In the genomic region with DNA sequence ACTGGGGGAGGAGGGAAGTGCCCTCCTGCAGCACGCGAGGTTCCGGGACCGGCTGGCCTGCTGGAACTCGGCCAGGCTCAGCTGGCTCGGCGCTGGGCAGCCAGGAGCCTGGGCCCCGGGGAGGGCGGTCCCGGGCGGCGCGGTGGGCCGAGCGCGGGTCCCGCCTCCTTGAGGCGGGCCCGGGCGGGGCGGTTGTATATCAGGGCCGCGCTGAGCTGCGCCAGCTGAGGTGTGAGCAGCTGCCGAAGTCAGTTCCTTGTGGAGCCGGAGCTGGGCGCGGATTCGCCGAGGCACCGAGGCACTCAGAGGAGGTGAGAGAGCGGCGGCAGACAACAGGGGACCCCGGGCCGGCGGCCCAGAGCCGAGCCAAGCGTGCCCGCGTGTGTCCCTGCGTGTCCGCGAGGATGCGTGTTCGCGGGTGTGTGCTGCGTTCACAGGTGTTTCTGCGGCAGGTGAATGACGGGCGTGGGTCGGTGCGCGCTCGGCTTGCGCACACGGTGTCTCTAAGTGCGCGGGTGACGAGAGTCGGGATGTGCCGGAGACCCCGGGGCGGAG, we compare ENCODE assay signal across 1 cellular context.
A peak's percentile ranks its signal among the peaks of the same experiment; 100 is the strongest.
TF ChIP-seq lines count a peak whose summit lies in the region.

A gene (plus strand): TSS at position 227 of the 555 bp plus-strand sequence. CDS start 5,388 bp downstream, outside the sequence.

TF ChIP-seq in HEK293, 187 proteins besides CTCF, POLR2A, EP300 and RAD21 (continued from another document and continues in another):
- TF ChIP-seq, protein P1, sequence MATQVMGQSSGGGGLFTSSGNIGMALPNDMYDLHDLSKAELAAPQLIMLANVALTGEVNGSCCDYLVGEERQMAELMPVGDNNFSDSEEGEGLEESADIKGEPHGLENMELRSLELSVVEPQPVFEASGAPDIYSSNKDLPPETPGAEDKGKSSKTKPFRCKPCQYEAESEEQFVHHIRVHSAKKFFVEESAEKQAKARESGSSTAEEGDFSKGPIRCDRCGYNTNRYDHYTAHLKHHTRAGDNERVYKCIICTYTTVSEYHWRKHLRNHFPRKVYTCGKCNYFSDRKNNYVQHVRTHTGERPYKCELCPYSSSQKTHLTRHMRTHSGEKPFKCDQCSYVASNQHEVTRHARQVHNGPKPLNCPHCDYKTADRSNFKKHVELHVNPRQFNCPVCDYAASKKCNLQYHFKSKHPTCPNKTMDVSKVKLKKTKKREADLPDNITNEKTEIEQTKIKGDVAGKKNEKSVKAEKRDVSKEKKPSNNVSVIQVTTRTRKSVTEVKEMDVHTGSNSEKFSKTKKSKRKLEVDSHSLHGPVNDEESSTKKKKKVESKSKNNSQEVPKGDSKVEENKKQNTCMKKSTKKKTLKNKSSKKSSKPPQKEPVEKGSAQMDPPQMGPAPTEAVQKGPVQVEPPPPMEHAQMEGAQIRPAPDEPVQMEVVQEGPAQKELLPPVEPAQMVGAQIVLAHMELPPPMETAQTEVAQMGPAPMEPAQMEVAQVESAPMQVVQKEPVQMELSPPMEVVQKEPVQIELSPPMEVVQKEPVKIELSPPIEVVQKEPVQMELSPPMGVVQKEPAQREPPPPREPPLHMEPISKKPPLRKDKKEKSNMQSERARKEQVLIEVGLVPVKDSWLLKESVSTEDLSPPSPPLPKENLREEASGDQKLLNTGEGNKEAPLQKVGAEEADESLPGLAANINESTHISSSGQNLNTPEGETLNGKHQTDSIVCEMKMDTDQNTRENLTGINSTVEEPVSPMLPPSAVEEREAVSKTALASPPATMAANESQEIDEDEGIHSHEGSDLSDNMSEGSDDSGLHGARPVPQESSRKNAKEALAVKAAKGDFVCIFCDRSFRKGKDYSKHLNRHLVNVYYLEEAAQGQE (tag by site-specific recombination; IDR thresholded peaks at IDR 0.05) = 0 out of 2 replicates have a peak, but pooled peaks have one; percentile 12
- TF ChIP-seq, protein P2, sequence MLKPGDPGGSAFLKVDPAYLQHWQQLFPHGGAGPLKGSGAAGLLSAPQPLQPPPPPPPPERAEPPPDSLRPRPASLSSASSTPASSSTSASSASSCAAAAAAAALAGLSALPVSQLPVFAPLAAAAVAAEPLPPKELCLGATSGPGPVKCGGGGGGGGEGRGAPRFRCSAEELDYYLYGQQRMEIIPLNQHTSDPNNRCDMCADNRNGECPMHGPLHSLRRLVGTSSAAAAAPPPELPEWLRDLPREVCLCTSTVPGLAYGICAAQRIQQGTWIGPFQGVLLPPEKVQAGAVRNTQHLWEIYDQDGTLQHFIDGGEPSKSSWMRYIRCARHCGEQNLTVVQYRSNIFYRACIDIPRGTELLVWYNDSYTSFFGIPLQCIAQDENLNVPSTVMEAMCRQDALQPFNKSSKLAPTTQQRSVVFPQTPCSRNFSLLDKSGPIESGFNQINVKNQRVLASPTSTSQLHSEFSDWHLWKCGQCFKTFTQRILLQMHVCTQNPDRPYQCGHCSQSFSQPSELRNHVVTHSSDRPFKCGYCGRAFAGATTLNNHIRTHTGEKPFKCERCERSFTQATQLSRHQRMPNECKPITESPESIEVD (tag by site-specific recombination; IDR thresholded peaks at IDR 0.05) = no peak
- peak; percentile 79 for TF ChIP-seq ZSCAN23 (tag by site-specific recombination; IDR thresholded peaks at IDR 0.05)
- no peak; the same call in 1 of the 2 replicates for TF ChIP-seq REPIN1 (tag by site-specific recombination; IDR thresholded peaks at IDR 0.05; ENCODE audit: low read depth)
- TF ChIP-seq, protein P3, sequence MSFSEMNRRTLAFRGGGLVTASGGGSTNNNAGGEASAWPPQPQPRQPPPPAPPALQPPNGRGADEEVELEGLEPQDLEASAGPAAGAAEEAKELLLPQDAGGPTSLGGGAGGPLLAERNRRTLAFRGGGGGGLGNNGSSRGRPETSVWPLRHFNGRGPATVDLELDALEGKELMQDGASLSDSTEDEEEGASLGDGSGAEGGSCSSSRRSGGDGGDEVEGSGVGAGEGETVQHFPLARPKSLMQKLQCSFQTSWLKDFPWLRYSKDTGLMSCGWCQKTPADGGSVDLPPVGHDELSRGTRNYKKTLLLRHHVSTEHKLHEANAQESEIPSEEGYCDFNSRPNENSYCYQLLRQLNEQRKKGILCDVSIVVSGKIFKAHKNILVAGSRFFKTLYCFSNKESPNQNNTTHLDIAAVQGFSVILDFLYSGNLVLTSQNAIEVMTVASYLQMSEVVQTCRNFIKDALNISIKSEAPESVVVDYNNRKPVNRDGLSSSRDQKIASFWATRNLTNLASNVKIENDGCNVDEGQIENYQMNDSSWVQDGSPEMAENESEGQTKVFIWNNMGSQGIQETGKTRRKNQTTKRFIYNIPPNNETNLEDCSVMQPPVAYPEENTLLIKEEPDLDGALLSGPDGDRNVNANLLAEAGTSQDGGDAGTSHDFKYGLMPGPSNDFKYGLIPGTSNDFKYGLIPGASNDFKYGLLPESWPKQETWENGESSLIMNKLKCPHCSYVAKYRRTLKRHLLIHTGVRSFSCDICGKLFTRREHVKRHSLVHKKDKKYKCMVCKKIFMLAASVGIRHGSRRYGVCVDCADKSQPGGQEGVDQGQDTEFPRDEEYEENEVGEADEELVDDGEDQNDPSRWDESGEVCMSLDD (tag by site-specific recombination; IDR thresholded peaks at IDR 0.05) = no peak; the same call in 1 of the 2 replicates
- peak; percentile 91 for TF ChIP-seq ZNF561 (tag by site-specific recombination; IDR thresholded peaks at IDR 0.05; ENCODE audit: borderline replicate concordance)
- TF ChIP-seq, protein P4, sequence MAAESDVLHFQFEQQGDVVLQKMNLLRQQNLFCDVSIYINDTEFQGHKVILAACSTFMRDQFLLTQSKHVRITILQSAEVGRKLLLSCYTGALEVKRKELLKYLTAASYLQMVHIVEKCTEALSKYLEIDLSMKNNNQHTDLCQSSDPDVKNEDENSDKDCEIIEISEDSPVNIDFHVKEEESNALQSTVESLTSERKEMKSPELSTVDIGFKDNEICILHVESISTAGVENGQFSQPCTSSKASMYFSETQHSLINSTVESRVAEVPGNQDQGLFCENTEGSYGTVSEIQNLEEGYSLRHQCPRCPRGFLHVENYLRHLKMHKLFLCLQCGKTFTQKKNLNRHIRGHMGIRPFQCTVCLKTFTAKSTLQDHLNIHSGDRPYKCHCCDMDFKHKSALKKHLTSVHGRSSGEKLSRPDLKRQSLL (tag by site-specific recombination; IDR thresholded peaks at IDR 0.05) = no peak; the same call in 1 of the 2 replicates
- no peak for TF ChIP-seq ZNF274 (IDR thresholded peaks at IDR 0.05; ENCODE audit: low read length)
- TF ChIP-seq ZNF274 (tag by site-specific recombination; IDR thresholded peaks at IDR 0.05; ENCODE audit: borderline replicate concordance) = no peak
- TF ChIP-seq ZNF785 (tag by site-specific recombination; IDR thresholded peaks at IDR 0.05) = 0 out of 2 replicates have a peak, but pooled peaks have one; percentile 16
- TF ChIP-seq ZNF121 (tag by site-specific recombination; IDR thresholded peaks at IDR 0.05) = peak; percentile 16; the same call in 1 of the 2 replicates
- TF ChIP-seq ZNF157 (tag by site-specific recombination; IDR thresholded peaks at IDR 0.05) = no peak
- no peak for TF ChIP-seq ZNF658 (tag by site-specific recombination; IDR thresholded peaks at IDR 0.05)
- no peak for TF ChIP-seq ZNF560 (tag by site-specific recombination; IDR thresholded peaks at IDR 0.05; ENCODE audit: borderline replicate concordance)
- TF ChIP-seq, protein P5, sequence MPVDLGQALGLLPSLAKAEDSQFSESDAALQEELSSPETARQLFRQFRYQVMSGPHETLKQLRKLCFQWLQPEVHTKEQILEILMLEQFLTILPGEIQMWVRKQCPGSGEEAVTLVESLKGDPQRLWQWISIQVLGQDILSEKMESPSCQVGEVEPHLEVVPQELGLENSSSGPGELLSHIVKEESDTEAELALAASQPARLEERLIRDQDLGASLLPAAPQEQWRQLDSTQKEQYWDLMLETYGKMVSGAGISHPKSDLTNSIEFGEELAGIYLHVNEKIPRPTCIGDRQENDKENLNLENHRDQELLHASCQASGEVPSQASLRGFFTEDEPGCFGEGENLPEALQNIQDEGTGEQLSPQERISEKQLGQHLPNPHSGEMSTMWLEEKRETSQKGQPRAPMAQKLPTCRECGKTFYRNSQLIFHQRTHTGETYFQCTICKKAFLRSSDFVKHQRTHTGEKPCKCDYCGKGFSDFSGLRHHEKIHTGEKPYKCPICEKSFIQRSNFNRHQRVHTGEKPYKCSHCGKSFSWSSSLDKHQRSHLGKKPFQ (tag by site-specific recombination; IDR thresholded peaks at IDR 0.05) = peak; percentile 96
- 0 out of 2 replicates have a peak, but pooled peaks have one; percentile 8 for TF ChIP-seq ZNF221 (tag by site-specific recombination; IDR thresholded peaks at IDR 0.05; ENCODE audit: borderline replicate concordance)
- TF ChIP-seq ZNF132 (tag by site-specific recombination; IDR thresholded peaks at IDR 0.05; ENCODE audit: borderline replicate concordance) = no peak
- peak; percentile 75; the same call in 1 of the 2 replicates for TF ChIP-seq KLF9 (tag by site-specific recombination; IDR thresholded peaks at IDR 0.05; ENCODE audit: low read depth)
- TF ChIP-seq, protein P6, sequence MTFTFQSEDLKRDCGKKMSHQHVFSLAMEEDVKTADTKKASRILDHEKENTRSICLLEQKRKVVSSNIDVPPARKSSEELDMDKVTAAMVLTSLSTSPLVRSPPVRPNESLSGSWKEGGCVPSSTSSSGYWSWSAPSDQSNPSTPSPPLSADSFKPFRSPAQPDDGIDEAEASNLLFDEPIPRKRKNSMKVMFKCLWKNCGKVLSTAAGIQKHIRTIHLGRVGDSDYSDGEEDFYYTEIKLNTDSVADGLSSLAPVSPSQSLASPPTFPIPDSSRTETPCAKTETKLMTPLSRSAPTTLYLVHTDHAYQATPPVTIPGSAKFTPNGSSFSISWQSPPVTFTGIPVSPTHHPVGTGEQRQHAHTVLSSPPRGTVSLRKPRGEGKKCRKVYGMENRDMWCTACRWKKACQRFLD (tag by site-specific recombination; IDR thresholded peaks at IDR 0.05) = no peak
- TF ChIP-seq, protein P7, sequence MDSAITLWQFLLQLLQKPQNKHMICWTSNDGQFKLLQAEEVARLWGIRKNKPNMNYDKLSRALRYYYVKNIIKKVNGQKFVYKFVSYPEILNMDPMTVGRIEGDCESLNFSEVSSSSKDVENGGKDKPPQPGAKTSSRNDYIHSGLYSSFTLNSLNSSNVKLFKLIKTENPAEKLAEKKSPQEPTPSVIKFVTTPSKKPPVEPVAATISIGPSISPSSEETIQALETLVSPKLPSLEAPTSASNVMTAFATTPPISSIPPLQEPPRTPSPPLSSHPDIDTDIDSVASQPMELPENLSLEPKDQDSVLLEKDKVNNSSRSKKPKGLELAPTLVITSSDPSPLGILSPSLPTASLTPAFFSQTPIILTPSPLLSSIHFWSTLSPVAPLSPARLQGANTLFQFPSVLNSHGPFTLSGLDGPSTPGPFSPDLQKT (IDR thresholded peaks at IDR 0.05; ENCODE audit: borderline replicate concordance, low read depth, low read length) = no peak
- TF ChIP-seq ZNF664 (tag by site-specific recombination; IDR thresholded peaks at IDR 0.05) = no peak
- TF ChIP-seq ZNF311 (tag by site-specific recombination; IDR thresholded peaks at IDR 0.05; ENCODE audit: borderline replicate concordance) = no peak
- peak; percentile 47 for TF ChIP-seq KLF1 (tag by site-specific recombination; IDR thresholded peaks at IDR 0.05)
- TF ChIP-seq SP7 (tag by site-specific recombination; IDR thresholded peaks at IDR 0.05) = peak; percentile 55; the same call in 1 of the 2 replicates
- no peak for TF ChIP-seq ZBTB1 (tag by site-specific recombination; IDR thresholded peaks at IDR 0.05)
- TF ChIP-seq, protein P8, sequence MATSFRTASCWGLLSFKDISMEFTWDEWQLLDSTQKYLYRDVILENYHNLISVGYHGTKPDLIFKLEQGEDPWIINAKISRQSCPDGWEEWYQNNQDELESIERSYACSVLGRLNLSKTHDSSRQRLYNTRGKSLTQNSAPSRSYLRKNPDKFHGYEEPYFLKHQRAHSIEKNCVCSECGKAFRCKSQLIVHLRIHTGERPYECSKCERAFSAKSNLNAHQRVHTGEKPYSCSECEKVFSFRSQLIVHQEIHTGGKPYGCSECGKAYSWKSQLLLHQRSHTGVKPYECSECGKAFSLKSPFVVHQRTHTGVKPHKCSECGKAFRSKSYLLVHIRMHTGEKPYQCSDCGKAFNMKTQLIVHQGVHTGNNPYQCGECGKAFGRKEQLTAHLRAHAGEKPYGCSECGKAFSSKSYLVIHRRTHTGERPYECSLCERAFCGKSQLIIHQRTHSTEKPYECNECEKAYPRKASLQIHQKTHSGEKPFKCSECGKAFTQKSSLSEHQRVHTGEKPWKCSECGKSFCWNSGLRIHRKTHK (tag by site-specific recombination; IDR thresholded peaks at IDR 0.05) = no peak
- TF ChIP-seq ZNF404 (tag by site-specific recombination; IDR thresholded peaks at IDR 0.05) = no peak
- TF ChIP-seq GLI4 (tag by site-specific recombination; IDR thresholded peaks at IDR 0.05) = peak; percentile 73; the same call in 1 of the 2 replicates
- TF ChIP-seq BCL11B (tag by site-specific recombination; IDR thresholded peaks at IDR 0.05; ENCODE audit: low read depth) = 0 out of 2 replicates have a peak, but pooled peaks have one; percentile 16
- TF ChIP-seq SP3 (tag by site-specific recombination; IDR thresholded peaks at IDR 0.05) = peak; percentile 75
- TF ChIP-seq, protein P9, sequence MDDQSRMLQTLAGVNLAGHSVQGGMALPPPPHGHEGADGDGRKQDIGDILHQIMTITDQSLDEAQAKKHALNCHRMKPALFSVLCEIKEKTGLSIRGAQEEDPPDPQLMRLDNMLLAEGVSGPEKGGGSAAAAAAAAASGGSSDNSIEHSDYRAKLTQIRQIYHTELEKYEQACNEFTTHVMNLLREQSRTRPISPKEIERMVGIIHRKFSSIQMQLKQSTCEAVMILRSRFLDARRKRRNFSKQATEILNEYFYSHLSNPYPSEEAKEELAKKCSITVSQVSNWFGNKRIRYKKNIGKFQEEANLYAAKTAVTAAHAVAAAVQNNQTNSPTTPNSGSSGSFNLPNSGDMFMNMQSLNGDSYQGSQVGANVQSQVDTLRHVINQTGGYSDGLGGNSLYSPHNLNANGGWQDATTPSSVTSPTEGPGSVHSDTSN (CRISPR knock-in tag; IDR thresholded peaks at IDR 0.05) = no peak; the same call in 1 of the 2 replicates
- TF ChIP-seq ZNF837 (tag by site-specific recombination; IDR thresholded peaks at IDR 0.05) = no peak; the same call in 1 of the 2 replicates
- no peak for TF ChIP-seq GFI1B (tag by site-specific recombination; IDR thresholded peaks at IDR 0.05)
- peak; percentile 43; the same call in 1 of the 2 replicates for TF ChIP-seq IKZF3 (tag by site-specific recombination; IDR thresholded peaks at IDR 0.05)
- no peak for TF ChIP-seq ZBTB48 (tag by site-specific recombination; IDR thresholded peaks at IDR 0.05)
- peak; percentile 62 for TF ChIP-seq ZNF324 (tag by site-specific recombination; IDR thresholded peaks at IDR 0.05)
- TF ChIP-seq, protein P10, sequence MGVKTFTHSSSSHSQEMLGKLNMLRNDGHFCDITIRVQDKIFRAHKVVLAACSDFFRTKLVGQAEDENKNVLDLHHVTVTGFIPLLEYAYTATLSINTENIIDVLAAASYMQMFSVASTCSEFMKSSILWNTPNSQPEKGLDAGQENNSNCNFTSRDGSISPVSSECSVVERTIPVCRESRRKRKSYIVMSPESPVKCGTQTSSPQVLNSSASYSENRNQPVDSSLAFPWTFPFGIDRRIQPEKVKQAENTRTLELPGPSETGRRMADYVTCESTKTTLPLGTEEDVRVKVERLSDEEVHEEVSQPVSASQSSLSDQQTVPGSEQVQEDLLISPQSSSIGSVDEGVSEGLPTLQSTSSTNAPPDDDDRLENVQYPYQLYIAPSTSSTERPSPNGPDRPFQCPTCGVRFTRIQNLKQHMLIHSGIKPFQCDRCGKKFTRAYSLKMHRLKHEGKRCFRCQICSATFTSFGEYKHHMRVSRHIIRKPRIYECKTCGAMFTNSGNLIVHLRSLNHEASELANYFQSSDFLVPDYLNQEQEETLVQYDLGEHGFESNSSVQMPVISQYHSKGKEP (tag by site-specific recombination; IDR thresholded peaks at IDR 0.05) = peak; percentile 80
